In the genomic region with DNA sequence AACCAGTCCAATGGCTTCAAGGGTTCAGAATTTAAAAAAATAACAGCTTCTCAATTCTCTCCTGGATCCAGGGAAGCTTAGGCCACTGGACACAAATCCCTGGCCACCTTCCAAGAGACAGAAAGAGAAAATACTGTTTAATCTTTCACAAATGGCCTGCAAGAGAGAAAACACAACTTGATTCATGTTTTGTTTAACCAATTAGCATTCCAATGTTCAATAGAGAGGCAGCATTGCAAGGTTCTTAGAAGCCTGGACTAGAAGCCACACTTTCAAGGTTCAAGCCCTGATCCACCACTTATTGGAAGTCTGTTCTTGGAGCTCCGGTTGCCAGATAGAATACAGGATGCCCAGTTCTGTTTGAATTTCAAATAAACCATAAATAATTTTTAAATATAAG, we compare ENCODE assay signal across 24 cellular contexts.
A peak's percentile ranks its signal among the peaks of the same experiment; 100 is the strongest.
DNase-seq lines count a peak whose midpoint lies in the region; ATAC-seq, FAIRE-seq and TF ChIP-seq lines count a peak whose summit lies in the region.
"Had no signal": no experiment of that assay in that cellular context is flagged by ENCODE, and none has a peak within 500 bp of the region (broad histone marks: within the 10 kb centered on the region; RNA-seq: fewer than 3 reads in every experiment).

No MANE protein-coding gene starts in this region.

- H3K36me3 Mint-ChIP-seq in progenitor cell of endocrine pancreas (ENCODE audit: insufficient read depth): peaks cover 5% of the 10 kb centered on the region
- H3K36me3 Mint-ChIP-seq: CD4-positive, alpha-beta memory T cell had no signal

- intact Hi-C loops in pancreas (cut with DNase I): no loop called here

- no peak overlapping the region for H3K9ac ChIP-seq in adipocyte (ENCODE audit: low read length)
- H3K9ac ChIP-seq: BLaER1 treated with 17β-estradiol and CSF1 and Interleukin-3, amounts not matched to agents 10 nM and 100 nM had no signal

- H3K4me3 ChIP-seq in adipocyte (ENCODE audit: low read length) (no peak overlapping the region), pancreas (no peak overlapping the region)
- H3K4me3 ChIP-seq: A549; BLaER1 treated with 17β-estradiol and CSF1 and Interleukin-3, amounts not matched to agents 10 nM and 100 nM; MG63; SJCRH30 had no signal

- ATAC-seq in left lobe of liver: peak; percentile 22
- ATAC-seq in pancreas: no peak
- ATAC-seq: A549 had no signal

- 78 to 92% methylated on average over 1 of the region's 1 CpG for WGBS in pancreas, 2 donors

- H3K4me3 Mint-ChIP-seq in progenitor cell of endocrine pancreas (ENCODE audit: low read depth): no peak overlapping the region
- H3K4me3 Mint-ChIP-seq: CD4-positive, alpha-beta memory T cell; HFFc6 had no signal

- peak; percentile 9 for FAIRE-seq in pancreas (lab: Jason Lieb, UNC)
- no peak for FAIRE-seq in GM12891 (lab: Jason Lieb, UNC)
- FAIRE-seq: A549, RCC 7860 had no signal

- peaks cover 9% of the 10 kb centered on the region for H3K9me3 Mint-ChIP-seq in progenitor cell of endocrine pancreas (ENCODE audit: low read depth)

- H3K4me1 Mint-ChIP-seq in progenitor cell of endocrine pancreas (ENCODE audit: low read depth): peaks cover 11% of the 10 kb centered on the region
- H3K4me1 Mint-ChIP-seq: CD4-positive, alpha-beta memory T cell had no signal

- H3K4me1 ChIP-seq in adipocyte (ENCODE audit: control insufficient read depth, insufficient read depth, low read length) (peaks cover 10% of the 10 kb centered on the region), pancreas (peaks cover 0 to 6% (median 0%) of the 10 kb centered on the region in 3 donors)
- H3K4me1 ChIP-seq: A549; BLaER1 treated with 17β-estradiol and CSF1 and Interleukin-3, amounts not matched to agents 10 nM and 100 nM; SJCRH30 had no signal

- H3K36me3 ChIP-seq in adipocyte (ENCODE audit: control insufficient read depth, insufficient read depth, low read length, severe bottlenecking): no peaks in the 10 kb centered on the region
- H3K36me3 ChIP-seq in pancreas: no peaks in the 10 kb centered on the region
- H3K36me3 ChIP-seq: BLaER1 treated with 17β-estradiol and CSF1 and Interleukin-3, amounts not matched to agents 10 nM and 100 nM; MG63; SJCRH30 had no signal

- H3K27ac ChIP-seq in pancreas: no peak overlapping the region
- H3K27ac ChIP-seq: A549; BLaER1 treated with 17β-estradiol and CSF1 and Interleukin-3, amounts not matched to agents 10 nM and 100 nM; SJCRH30 had no signal

- TF ChIP-seq CTCF in pancreas (IDR thresholded peaks at IDR 0.05) (no peak), progenitor cell of endocrine pancreas (IDR thresholded peaks at IDR 0.05; ENCODE audit: unreplicated experiment) (no peak)

- DNase-seq in AG20443 (ENCODE audit: low spot score): peak; percentile 17
- DNase-seq in adipocyte (ENCODE audit: low read depth): peak; percentile 31
- no peak for DNase-seq in left lobe of liver (ENCODE audit: low spot score)
- no peak for DNase-seq in pancreas
- no peak for DNase-seq in NCI-H748 (lab: John Stamatoyannopoulos, UW; ENCODE audit: unreplicated experiment)
- no peak for DNase-seq in GM12891 (ENCODE audit: insufficient read length, low spot score)
- DNase-seq in progenitor cell of endocrine pancreas (ENCODE audit: low spot score, unreplicated experiment): no peak
- DNase-seq in DMS153 treated with DMSO at 0.1 percent for 48 hours (lab: John Stamatoyannopoulos, UW; ENCODE audit: unreplicated experiment): no peak
- DNase-seq: CD4-positive, alpha-beta memory T cell; EL; GF-D8; H7; HFFc6; MG63; NCI-H1092; NCI-H1436 treated with DMSO at 0.1 percent for 48 hours; NCI-H1930; NCI-H2227 treated with DMSO at 0.1 percent for 48 hours; NCI-H510A; NCI-H748 treated with DMSO at 0.1 percent for 48 hours; SJCRH30 had no signal

- no peaks in the 10 kb centered on the region for H3K27me3 ChIP-seq in adipocyte (replicated peaks; ENCODE audit: control insufficient read depth, insufficient read depth, low read length)
- no peaks in the 10 kb centered on the region for H3K27me3 ChIP-seq in pancreas
- H3K27me3 ChIP-seq: BLaER1 treated with 17β-estradiol and CSF1 and Interleukin-3, amounts not matched to agents 10 nM and 100 nM; MG63; SJCRH30 had no signal

- TF ChIP-seq POLR2A in GM12891 (IDR thresholded peaks at IDR 0.05; ENCODE audit: low read depth, low read length): no peak

- no peaks in the 10 kb centered on the region for H3K27me3 Mint-ChIP-seq in progenitor cell of endocrine pancreas

- H3K9me3 ChIP-seq in adipocyte (ENCODE audit: control insufficient read depth, low read length): peaks cover 25% of the 10 kb centered on the region
- H3K9me3 ChIP-seq in pancreas: no peaks in the 10 kb centered on the region

- no peak overlapping the region for H3K27ac Mint-ChIP-seq in progenitor cell of endocrine pancreas
- H3K27ac Mint-ChIP-seq: CD4-positive, alpha-beta memory T cell; HFFc6 had no signal

TF ChIP-seq in GM12891, 5 proteins besides CTCF, POLR2A, EP300 and RAD21:
- no peak for TF ChIP-seq PAX5 (IDR thresholded peaks at IDR 0.05; ENCODE audit: insufficient read depth, low read length, severe bottlenecking)
- no peak for TF ChIP-seq POU2F2 (IDR thresholded peaks at IDR 0.05; ENCODE audit: low read depth, low read length)
- no peak for TF ChIP-seq POLR2AphosphoS5 (IDR thresholded peaks at IDR 0.05; ENCODE audit: low read depth, low read length)
- no peak for TF ChIP-seq SPI1 (IDR thresholded peaks at IDR 0.05; ENCODE audit: low read depth, low read length)
- no peak for TF ChIP-seq TAF1 (IDR thresholded peaks at IDR 0.05; ENCODE audit: low read depth, low read length)
TF ChIP-seq in GM12891: peak in this region for 0.

Comparison
In these comparisons a context has a peak if more than half of its experiments do, and no peak if none do; other contexts are left out.
1. DNase-seq: peak in AG20443 (single experiment) and adipocyte (single experiment); none in left lobe of liver (single experiment), pancreas (0 of 6), NCI-H748 (single experiment), GM12891 (single experiment), progenitor cell of endocrine pancreas (single experiment) and DMS153 treated with DMSO at 0.1 percent for 48 hours (single experiment).